Comparison of ENCODE assay signal across 16 cellular contexts in genomic region chr12:106461730-106462129, GRCh38.
DNase-seq lines count a peak whose midpoint lies in the region; ATAC-seq, FAIRE-seq and TF ChIP-seq lines count a peak whose summit lies in the region.
"Had no signal": no experiment of that assay in that cellular context is flagged by ENCODE, and none has a peak within 500 bp of the region (broad histone marks: within the 10 kb centered on the region; RNA-seq: fewer than 3 reads in every experiment).

No MANE protein-coding gene starts in this region.

- H3K9ac ChIP-seq in K562 (ENCODE audit: insufficient read depth in 1 of 2, low read depth in 2 of 2, low read length in 2 of 2) = no peak overlapping the region
- H3K9ac ChIP-seq: BLaER1 treated with 17β-estradiol and CSF1 and Interleukin-3, amounts not matched to agents 10 nM and 100 nM had no signal

- no peaks in the 10 kb centered on the region for H3K9me3 Mint-ChIP-seq in CD8-positive, alpha-beta T cell
- H3K9me3 Mint-ChIP-seq in neural crest cell = peaks cover under 1% of the 10 kb centered on the region

- BruUV-seq in K562 (replicated peaks; lab: Mats Ljungman, UMichigan) (no TSS peak), A673 (replicated peaks; lab: Mats Ljungman, UMichigan) (no TSS peak)

- ATAC-seq in Right ventricle myocardium superior (ENCODE audit: poor library complexity) (peak; percentile 43), left cardiac atrium (no peak), K562 (0 out of 3 replicates have a peak, but pooled peaks have one; percentile 33)
- no peak for ATAC-seq in CD8-positive, alpha-beta T cell
- ATAC-seq: HCT116 had no signal

- no peak for FAIRE-seq in K562 (lab: Jason Lieb, UNC)
- FAIRE-seq: H54 had no signal

- intact Hi-C loops in Right ventricle myocardium superior (cut with DNase I) (no loop called here), left cardiac atrium (cut with DNase I) (no loop called here), K562 (cut with micrococcal nuclease) (no loop called here), A673 (cut with micrococcal nuclease; ENCODE audit: unreplicated experiment) (no loop called here)
- intact Hi-C loops in CD8-positive, alpha-beta T cell (cut with DNase I, micrococcal nuclease) = no loop called here

- CTCF ChIA-PET in CD8-positive, alpha-beta T cell (lab: Charles Lee) = no interaction called here
- CTCF ChIA-PET in K562 (lab: Yijun Ruan, JAX; ENCODE audit: low intra/inter-chr PET ratio) (no interaction called here), A673 (lab: Charles Lee) (no interaction called here)

- H4K20me1 ChIP-seq in K562 (replicated peaks; ENCODE audit: control insufficient read depth, insufficient read depth, low read length) = 0 out of 2 replicates have a peak, but pooled peaks cover 2% of the 10 kb centered on the region
- H4K20me1 ChIP-seq: BLaER1 treated with 17β-estradiol and CSF1 and Interleukin-3, amounts not matched to agents 10 nM and 100 nM had no signal

- H3K4me1 ChIP-seq in CD8-positive, alpha-beta T cell (ENCODE audit: insufficient read depth, low read length) = peaks cover 7% of the 10 kb centered on the region
- H3K4me1 ChIP-seq in K562 (replicated peaks in 1 of 2; ENCODE audit: control insufficient read depth in 2 of 2, insufficient read depth in 2 of 2, low read length in 2 of 2) (no peaks in the 10 kb centered on the region), A673 (ENCODE audit: insufficient read depth, low read length, poor library complexity, severe bottlenecking) (no peaks in the 10 kb centered on the region)
- H3K4me1 ChIP-seq: BLaER1 treated with 17β-estradiol and CSF1 and Interleukin-3, amounts not matched to agents 10 nM and 100 nM had no signal

- peak overlapping the region; percentile 9 for H3K27ac Mint-ChIP-seq in CD8-positive, alpha-beta T cell
- H3K27ac Mint-ChIP-seq in neural crest cell (ENCODE audit: unreplicated experiment) = peak overlapping the region; percentile 96

- H3K4me2 ChIP-seq in K562 (ENCODE audit: insufficient read depth, low read length) = no peak overlapping the region
- H3K4me2 ChIP-seq: BLaER1 treated with 17β-estradiol and CSF1 and Interleukin-3, amounts not matched to agents 10 nM and 100 nM had no signal

- no peak for TF ChIP-seq CTCF in CD8-positive, alpha-beta T cell (IDR thresholded peaks at IDR 0.05)
- no peak for TF ChIP-seq CTCF in K562 (IDR thresholded peaks at IDR 0.05 in 2 of 3, conservative IDR thresholded peaks at IDR 0.05 in 1 of 3; ENCODE audit: insufficient read depth in 2 of 3, low read depth in 1 of 3, low read length in 3 of 3)
- TF ChIP-seq CTCF in neural crest cell (conservative IDR thresholded peaks at IDR 0.05) = no peak
- TF ChIP-seq CTCF in A673 (conservative IDR thresholded peaks at IDR 0.05; ENCODE audit: low read depth, low read length) = no peak

- H3K27me3 Mint-ChIP-seq in CD8-positive, alpha-beta T cell (ENCODE audit: low read depth) = no peaks in the 10 kb centered on the region
- no peaks in the 10 kb centered on the region for H3K27me3 Mint-ChIP-seq in neural crest cell (ENCODE audit: low read depth)
- H3K27me3 Mint-ChIP-seq: CD4-positive, CD25-positive, alpha-beta regulatory T cell had no signal

- peaks cover 16% of the 10 kb centered on the region for H3K4me1 Mint-ChIP-seq in CD8-positive, alpha-beta T cell (ENCODE audit: low read depth)
- no peaks in the 10 kb centered on the region for H3K4me1 Mint-ChIP-seq in neural crest cell

- peaks cover 76% of the 10 kb centered on the region for H3K36me3 Mint-ChIP-seq in CD8-positive, alpha-beta T cell
- H3K36me3 Mint-ChIP-seq in neural crest cell (ENCODE audit: low read depth) = peaks cover 25% of the 10 kb centered on the region

- no peak overlapping the region for H2AFZ ChIP-seq in K562 (ENCODE audit: low read depth, low read length)

- no peaks in the 10 kb centered on the region for H3K27me3 ChIP-seq in CD8-positive, alpha-beta T cell (ENCODE audit: insufficient read depth, low read length)
- H3K27me3 ChIP-seq in K562 (ENCODE audit: control insufficient read depth in 2 of 2, insufficient read depth in 2 of 2, low read length in 2 of 2) (no peaks in the 10 kb centered on the region), A673 (replicated peaks; ENCODE audit: insufficient read depth, low read depth, low read length, poor library complexity) (no peaks in the 10 kb centered on the region)
- H3K27me3 ChIP-seq: BLaER1 treated with 17β-estradiol and CSF1 and Interleukin-3, amounts not matched to agents 10 nM and 100 nM had no signal

- H3K27ac ChIP-seq in CD8-positive, alpha-beta T cell (ENCODE audit: low read depth, low read length) = no peak overlapping the region
- H3K27ac ChIP-seq in K562 (ENCODE audit: extremely low read depth, low read depth, low read length) = no peak overlapping the region
- H3K27ac ChIP-seq in A673 (ENCODE audit: low read depth, low read length, poor library complexity, severe bottlenecking) = no peak overlapping the region
- H3K27ac ChIP-seq: BLaER1 treated with 17β-estradiol and CSF1 and Interleukin-3, amounts not matched to agents 10 nM and 100 nM; HL-60 had no signal

- H3K4me3 ChIP-seq in CD8-positive, alpha-beta T cell (ENCODE audit: low read depth, low read length) = no peak overlapping the region
- no peak overlapping the region for H3K4me3 ChIP-seq in K562
- H3K4me3 ChIP-seq in A673 (ENCODE audit: low read depth, low read length, poor library complexity, severe bottlenecking) = no peak overlapping the region
- H3K4me3 ChIP-seq: BLaER1 treated with 17β-estradiol and CSF1 and Interleukin-3, amounts not matched to agents 10 nM and 100 nM had no signal

- no peak for TF ChIP-seq POLR2A in K562 (conservative IDR thresholded peaks at IDR 0.05)

- WGBS in K562 (ENCODE audit: insufficient coverage, low coverage, missing lambda C conversion rate) = 57% methylated on average over 2 of the region's 2 CpGs

- no peak for TF ChIP-seq EP300 in K562 (IDR thresholded peaks at IDR 0.05; ENCODE audit: low read length)

- H3K79me2 ChIP-seq in K562 (ENCODE audit: control insufficient read depth, insufficient read depth, low read length) = no peaks in the 10 kb centered on the region

- H3K9me1 ChIP-seq in K562 (ENCODE audit: control insufficient read depth, insufficient read depth, low read length) = no peaks in the 10 kb centered on the region

- DNase-seq in Right ventricle myocardium superior (no peak), left cardiac atrium (no peak), K562 (ENCODE audit: extremely low read depth in 1 of 4, low spot score in 3 of 4) (no peak), neural crest cell (ENCODE audit: low read depth, low spot score) (no peak), SK-N-DZ (ENCODE audit: low spot score) (no peak), A673 (ENCODE audit: low spot score) (no peak)
- no peak for DNase-seq in CD8-positive, alpha-beta T cell
- DNase-seq: 8988T; ACHN; Calu3; CD4-positive, CD25-positive, alpha-beta regulatory T cell; DMS 273 treated with DMSO at 0.1 percent for 48 hours had no signal

- in situ Hi-C loops in K562 (cut with MboI) = no loop called here

- peaks cover 7% of the 10 kb centered on the region for H3K36me3 ChIP-seq in CD8-positive, alpha-beta T cell (ENCODE audit: insufficient read depth, low read length)
- peaks cover 26% of the 10 kb centered on the region; the same call in 2 of the 3 replicates for H3K36me3 ChIP-seq in K562 (ENCODE audit: control insufficient read depth, insufficient read depth, low read length)
- H3K36me3 ChIP-seq in A673 (ENCODE audit: insufficient read depth, low read length, poor library complexity, severe bottlenecking) = no peaks in the 10 kb centered on the region

- POLR2A ChIA-PET in CD8-positive, alpha-beta T cell (lab: Charles Lee) = no interaction called here
- POLR2A ChIA-PET in K562 (lab: Yijun Ruan, JAX) = interaction anchor here (0.5 kb wide), 1 partner anchor 9 kb away, joined by 4 read pairs; no protein-coding TSS in a partner anchor
- POLR2A ChIA-PET in A673 (lab: Charles Lee; ENCODE audit: low non-redundant PET) = no interaction called here

- no peaks in the 10 kb centered on the region for H3K9me3 ChIP-seq in CD8-positive, alpha-beta T cell (ENCODE audit: low read length)
- H3K9me3 ChIP-seq in K562 (replicated peaks; ENCODE audit: control insufficient read depth, insufficient read depth, low read depth, low read length) (no peaks in the 10 kb centered on the region), A673 (ENCODE audit: low read depth, low read length, poor library complexity, severe bottlenecking) (no peaks in the 10 kb centered on the region)

- no peak overlapping the region for H3K4me3 Mint-ChIP-seq in CD8-positive, alpha-beta T cell
- H3K4me3 Mint-ChIP-seq in neural crest cell = no peak overlapping the region
- H3K4me3 Mint-ChIP-seq: CD4-positive, CD25-positive, alpha-beta regulatory T cell had no signal

- no peak for TF ChIP-seq RAD21 in K562 (CRISPR knock-in tag; conservative IDR thresholded peaks at IDR 0.05 in 1 of 2, IDR thresholded peaks at IDR 0.05 in 1 of 2)

TF ChIP-seq in K562, 482 proteins besides CTCF, POLR2A, EP300 and RAD21 (continues in another document):
- TF ChIP-seq THRB (CRISPR knock-in tag; conservative IDR thresholded peaks at IDR 0.05) = no peak
- no peak for TF ChIP-seq TCF15 (CRISPR knock-in tag; IDR thresholded peaks at IDR 0.05)
- no peak for TF ChIP-seq HMG20A (CRISPR knock-in tag; conservative IDR thresholded peaks at IDR 0.05)
- TF ChIP-seq IRF2 (CRISPR knock-in tag; IDR thresholded peaks at IDR 0.05) = no peak

Comparison
In these comparisons a context has a peak if more than half of its experiments do, and no peak if none do; other contexts are left out.
1. ATAC-seq: peak in Right ventricle myocardium superior (single experiment) and K562 (single experiment); none in left cardiac atrium (0 of 2) and CD8-positive, alpha-beta T cell (single experiment).